ENCODE assay signal across 8 cellular contexts in genomic region chr16:46689492-46690280, GRCh38. TPM values are rescaled to one million over a fixed set of nuclear protein-coding genes. Genes with fewer than 3 reads are reported as not detected.
DNase-seq lines count a peak whose midpoint lies in the region; ATAC-seq and TF ChIP-seq lines count a peak whose summit lies in the region.

Gene ORC6, plus strand, starts transcription at chr16:46689659. Its CDS starts 47 bp downstream, at chr16:46689706.

- DNase-seq in GOT3 (lab: John Stamatoyannopoulos, UW) (peak; percentile 99), LNCaP clone FGC (ENCODE audit: low read depth) (peak; percentile 90), RWPE2 (ENCODE audit: low spot score) (peak; percentile 99), fibroblast of the conjunctiva (ENCODE audit: low read depth) (peak; percentile 93), stomach (peak; percentile 98)
- peak; percentile 96 for DNase-seq in activated T-helper 9 cell treated with anti-CD3 and anti-CD28 coated beads, Interleukin-2, amount 50 U/mL, for 16 hours (ENCODE audit: low read depth)

- H3K4me2 ChIP-seq in neural cell (ENCODE audit: low read length) = peak within 1 kb of the TSS; percentile 97

- peak within 1 kb of the TSS; percentile 92 for H2AFZ ChIP-seq in neural cell (ENCODE audit: low read depth, low read length)

- no peaks in the 10 kb centered on the region for H4K20me1 ChIP-seq in neural cell (ENCODE audit: insufficient read depth)

- TF ChIP-seq RAD21 in neural cell (conservative IDR thresholded peaks at IDR 0.05) = peak; percentile 65

- H3K9me2 ChIP-seq in neural cell (ENCODE audit: insufficient read depth, low read length) = no peaks in the 10 kb centered on the region

- H3K36me3 ChIP-seq in ES-I3 (ENCODE audit: insufficient read depth, low read length) (peaks cover 16% of the 10 kb centered on the region), RWPE2 (ENCODE audit: low read depth) (peaks cover 43% of the 10 kb centered on the region), neural cell (ENCODE audit: insufficient read depth, low read length) (no peaks in the 10 kb centered on the region), stomach (no peaks in the 10 kb centered on the region)

- peaks cover 58% of the 10 kb centered on the region for H3K79me2 ChIP-seq in neural cell (replicated peaks; ENCODE audit: insufficient read depth, low read length)

- no peak for TF ChIP-seq POLR2A in stomach (IDR thresholded peaks at IDR 0.05)

- TF ChIP-seq CTCF in LNCaP clone FGC (IDR thresholded peaks at IDR 0.05; ENCODE audit: control insufficient read depth, extremely low read depth, insufficient read depth) (peak; percentile 63), RWPE2 (IDR thresholded peaks at IDR 0.05; ENCODE audit: poor library complexity, severe bottlenecking) (peak; percentile 60), neural cell (IDR thresholded peaks at IDR 0.05; ENCODE audit: poor library complexity, severe bottlenecking) (peak; percentile 78), stomach (IDR thresholded peaks at IDR 0.05) (no peak)

- H3K4me3 ChIP-seq in LNCaP clone FGC (ENCODE audit: low read depth, low read length) (peak within 1 kb of the TSS; percentile 97), RWPE2 (ENCODE audit: severe bottlenecking) (peak within 1 kb of the TSS; percentile 60), neural cell (ENCODE audit: low read length) (peak within 1 kb of the TSS; percentile 77), stomach (peak within 1 kb of the TSS; percentile 87 to 94 (median 94))

- H3K27ac ChIP-seq in RWPE2 (ENCODE audit: poor library complexity, severe bottlenecking) = peak within 1 kb of the TSS; percentile 83
- peak within 1 kb of the TSS; percentile 90 for H3K27ac ChIP-seq in neural cell (ENCODE audit: low read length)
- H3K27ac ChIP-seq in stomach = peak within 1 kb of the TSS; percentile 88 to 96 (median 93)

- H3K9ac ChIP-seq in ES-I3 (ENCODE audit: low read depth, low read length) (peak within 1 kb of the TSS; percentile 83), neural cell (ENCODE audit: low read length) (peak within 1 kb of the TSS; percentile 92)

- no peaks in the 10 kb centered on the region for H3K9me3 ChIP-seq in ES-I3 (ENCODE audit: control insufficient read depth, insufficient read depth, low read length)
- H3K9me3 ChIP-seq in RWPE2 (ENCODE audit: severe bottlenecking) = no peaks in the 10 kb centered on the region
- no peaks in the 10 kb centered on the region for H3K9me3 ChIP-seq in neural cell (ENCODE audit: low read length)
- no peaks in the 10 kb centered on the region for H3K9me3 ChIP-seq in stomach

- H3K27me3 ChIP-seq in RWPE2 (ENCODE audit: insufficient read depth, poor library complexity, severe bottlenecking) (no peaks in the 10 kb centered on the region), neural cell (ENCODE audit: insufficient read depth, low read depth, low read length) (no peaks in the 10 kb centered on the region), stomach (no peaks in the 10 kb centered on the region)

- H3F3A ChIP-seq in neural cell (ENCODE audit: insufficient read depth, low read length, poor library complexity, severe bottlenecking) = no peaks in the 10 kb centered on the region

- peaks cover 17% of the 10 kb centered on the region; the same call in 1 of the 2 replicates for H3K4me1 ChIP-seq in ES-I3 (ENCODE audit: insufficient read depth, low read length)
- H3K4me1 ChIP-seq in RWPE2 (ENCODE audit: insufficient read depth, poor library complexity, severe bottlenecking) = peaks cover 28% of the 10 kb centered on the region
- H3K4me1 ChIP-seq in stomach = peaks cover 36 to 56% (median 47%) of the 10 kb centered on the region in 4 donors

- ATAC-seq in RWPE2 (ENCODE audit: low read depth) = peak; percentile 81

- TF ChIP-seq EP300 in neural cell (conservative IDR thresholded peaks at IDR 0.05; ENCODE audit: poor library complexity, severe bottlenecking) (no peak), stomach (IDR thresholded peaks at IDR 0.05) (no peak)

- 0% methylated on average over 37 to 73 of the region's 73 CpGs for WGBS in stomach, 5 donors

- intact Hi-C loops in stomach (cut with DNase I; ENCODE audit: low total_unique reads) = no loop called here

TF ChIP-seq in neural cell, 6 proteins besides CTCF, POLR2A, EP300 and RAD21:
- no peak for TF ChIP-seq TAF1 (IDR thresholded peaks at IDR 0.05; ENCODE audit: low read depth)
- peak; percentile 58 for TF ChIP-seq POLR2AphosphoS5 (IDR thresholded peaks at IDR 0.05)
- peak; percentile 67 for TF ChIP-seq SMC3 (conservative IDR thresholded peaks at IDR 0.05; ENCODE audit: poor library complexity)
- TF ChIP-seq MXI1 (conservative IDR thresholded peaks at IDR 0.05; ENCODE audit: poor library complexity, severe bottlenecking) = peak; percentile 99
- TF ChIP-seq EZH2 (IDR thresholded peaks at IDR 0.05; ENCODE audit: borderline replicate concordance, insufficient read depth, low read length, poor library complexity, severe bottlenecking) = no peak
- no peak for TF ChIP-seq REST (IDR thresholded peaks at IDR 0.05; ENCODE audit: borderline replicate concordance)

RNA-seq across cellular contexts. Expression of gene ORC6, which starts in this region (rescaled TPM):
- polyA plus RNA-seq in neural cell (21.2 and 26.8 TPM in 2 replicates), stomach (1 to 10 TPM; 3.4 to 4.4 (median 3.8) TPM)
- 8.8 and 10.8 TPM in 2 replicates for polyA minus RNA-seq in neural cell
- total RNA-seq in stomach = 1 to 10 TPM in 3 of 5 donors, under 1 TPM in 1, not detected in 1; 0.58 to 8.3 (median 5.5) TPM

Comparison
In these comparisons a context has a peak if more than half of its experiments do, and no peak if none do; other contexts are left out.
1. Peak in every context shown above with its lines: DNase-seq, ATAC-seq, H3K4me3 ChIP-seq and H3K27ac ChIP-seq.
2. CTCF ChIP-seq: peak in LNCaP clone FGC (single experiment), RWPE2 (single experiment) and neural cell (single experiment); none in stomach (0 of 7).